ENCODE assay signal across 33 cellular contexts in the genomic region with DNA sequence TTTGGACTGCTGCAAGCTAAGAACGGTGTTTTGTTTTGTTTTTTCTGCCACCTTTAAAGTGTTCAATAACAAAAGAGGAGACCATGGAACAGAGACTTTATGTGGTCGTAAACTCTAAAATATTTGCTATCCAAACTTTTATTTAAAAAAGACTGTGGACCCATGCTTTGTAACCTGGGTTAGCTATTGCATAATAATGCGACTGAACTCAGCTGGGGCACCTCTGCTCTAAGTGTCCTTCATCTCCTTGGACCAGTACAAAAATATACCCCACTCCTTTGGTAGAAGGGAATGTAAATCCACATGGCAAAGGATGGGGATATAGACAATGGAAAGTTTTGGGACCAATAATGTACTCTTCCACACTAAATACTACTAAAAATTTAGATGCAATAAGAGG.
DNase-seq lines count a peak whose midpoint lies in the region; ATAC-seq, FAIRE-seq and TF ChIP-seq lines count a peak whose summit lies in the region.
"Had no signal": no experiment of that assay in that cellular context is flagged by ENCODE, and none has a peak within 500 bp of the region (broad histone marks: within the 10 kb centered on the region; RNA-seq: fewer than 3 reads in every experiment).

No MANE protein-coding gene starts in this region.

- CTCF ChIA-PET in HepG2 (lab: Yijun Ruan, JAX; ENCODE audit: low intra/inter-chr PET ratio, low total read pairs) = no interaction called here
- CTCF ChIA-PET in IMR-90 (lab: Yijun Ruan, JAX) = no interaction called here
- CTCF ChIA-PET in H1 (lab: Charles Lee; ENCODE audit: partially characterized antibody) = interaction anchor here (0.9 to 2.0 kb wide), 5 partner anchors 40 to 335 kb away, joined by 3 to 7 read pairs (median 3); no protein-coding TSS in a partner anchor

- H2AK5ac ChIP-seq in IMR-90 (ENCODE audit: low read depth, low read length) (no peak overlapping the region), H1 (ENCODE audit: low read depth, low read length) (no peak overlapping the region)

- H3K23ac ChIP-seq in IMR-90 (ENCODE audit: low read depth, low read length) (no peak overlapping the region), H1 (ENCODE audit: insufficient read length) (no peak overlapping the region)

- in situ Hi-C loops in HepG2 (cut with HindIII; ENCODE audit: extremely low pct_ligation_motif_present, low pct_unique_long_range_greater_than_20kb) = no loop called here
- in situ Hi-C loops in IMR-90 (cut with MboI; ENCODE audit: low sequenced_read_pairs) = no loop called here

- H3K4me3 ChIP-seq in HepG2 (replicated peaks in 1 of 3; ENCODE audit: insufficient read depth in 1 of 3, low read depth in 2 of 3, low read length in 3 of 3) (no peak overlapping the region), right lobe of liver (no peak overlapping the region), IMR-90 (ENCODE audit: insufficient read depth, low read depth, low read length) (no peak overlapping the region), H1 (ENCODE audit: extremely low read depth in 1 of 4, insufficient read depth in 2 of 4, low read depth in 3 of 4, low read length in 4 of 4) (no peak overlapping the region)
- H3K4me3 ChIP-seq: A549; BLaER1; BLaER1 treated with 17β-estradiol and CSF1 and Interleukin-3, amounts not matched to agents 10 nM and 100 nM had no signal

- H3K4me2 ChIP-seq in HepG2 (ENCODE audit: low read depth, low read length) (no peak overlapping the region), IMR-90 (ENCODE audit: low read depth, low read length) (no peak overlapping the region), H1 (ENCODE audit: insufficient read depth in 1 of 2, low read depth in 2 of 2, low read length in 2 of 2) (no peak overlapping the region)
- H3K4me2 ChIP-seq: A549; BLaER1; BLaER1 treated with 17β-estradiol and CSF1 and Interleukin-3, amounts not matched to agents 10 nM and 100 nM had no signal

- ATAC-seq in HepG2 (no peak), right lobe of liver (no peak), IMR-90 (ENCODE audit: low read depth) (no peak)
- ATAC-seq: A549; CD8-positive, alpha-beta T cell had no signal

- H2BK120ac ChIP-seq in IMR-90 (ENCODE audit: low read depth, low read length) = no peak overlapping the region
- no peak overlapping the region for H2BK120ac ChIP-seq in H1 (replicated peaks; ENCODE audit: low read depth, low read length)

- no peaks in the 10 kb centered on the region for H3K23me2 ChIP-seq in H1 (ENCODE audit: low read depth, low read length)

- FAIRE-seq in HepG2 (lab: Jason Lieb, UNC) (no peak), H1 (lab: Jason Lieb, UNC) (no peak)
- FAIRE-seq: A204.1, A549, D721Med had no signal

- H3K9me3 ChIP-seq in HepG2 (ENCODE audit: low read length) (no peaks in the 10 kb centered on the region), right lobe of liver (no peaks in the 10 kb centered on the region), IMR-90 (ENCODE audit: control insufficient read depth, insufficient read depth, low read length) (no peaks in the 10 kb centered on the region), H1 (ENCODE audit: insufficient read depth in 2 of 2, low read depth in 1 of 2, low read length in 1 of 2) (peaks cover 4 to 8% of the 10 kb centered on the region in 2 experiments; a peak in 2 of 4 replicates)
- H3K9me3 ChIP-seq: A549, BE2C had no signal

- no peaks in the 10 kb centered on the region for H3K9me1 ChIP-seq in IMR-90 (ENCODE audit: insufficient read depth, low read length)

- POLR2A ChIA-PET in HepG2 (lab: Yijun Ruan, JAX) = no interaction called here
- POLR2A ChIA-PET in IMR-90 (lab: Charles Lee; ENCODE audit: unreplicated experiment) = no interaction called here
- POLR2A ChIA-PET in H1 (lab: Charles Lee; ENCODE audit: partially characterized antibody) = interaction anchor here (1.2 kb wide), 1 partner anchor 16 kb away, joined by 3 read pairs; no protein-coding TSS in a partner anchor

- TF ChIP-seq POLR2A in HepG2 (IDR thresholded peaks at IDR 0.05; ENCODE audit: insufficient read depth in 1 of 2, low read depth in 2 of 2, low read length in 2 of 2) = no peak
- no peak for TF ChIP-seq POLR2A in right lobe of liver (IDR thresholded peaks at IDR 0.05)
- TF ChIP-seq POLR2A in IMR-90 (IDR thresholded peaks at IDR 0.05; ENCODE audit: low read depth, low read length) = no peak
- TF ChIP-seq POLR2A in H1 (IDR thresholded peaks at IDR 0.05; ENCODE audit: control extremely low read depth in 1 of 2, low read depth in 2 of 2, low read length in 2 of 2) = no peak

- H3K9ac ChIP-seq in HepG2 (ENCODE audit: insufficient read depth, low read depth, low read length) (no peak overlapping the region), IMR-90 (ENCODE audit: low read depth, low read length) (no peak overlapping the region), H1 (replicated peaks in 1 of 4; ENCODE audit: extremely low read depth in 1 of 4, low read depth in 3 of 4, low read length in 3 of 4) (no peak overlapping the region)
- H3K9ac ChIP-seq: BLaER1; BLaER1 treated with 17β-estradiol and CSF1 and Interleukin-3, amounts not matched to agents 10 nM and 100 nM had no signal

- no peak overlapping the region for H2BK12ac ChIP-seq in H1 (ENCODE audit: low read depth, low read length)

- H4K8ac ChIP-seq in IMR-90 (ENCODE audit: low read depth in 2 of 2, low read length in 2 of 2) (no peak overlapping the region), H1 (ENCODE audit: extremely low read depth, insufficient read depth, low read length) (no peak overlapping the region)

- H2AK9ac ChIP-seq in IMR-90 (replicated peaks; ENCODE audit: low read depth, low read length, poor library complexity) = no peak overlapping the region

- no peaks in the 10 kb centered on the region for H3K27me3 ChIP-seq in HepG2 (ENCODE audit: control insufficient read depth in 1 of 2, insufficient read depth in 2 of 2, low read length in 2 of 2)
- H3K27me3 ChIP-seq in right lobe of liver = no peaks in the 10 kb centered on the region
- H3K27me3 ChIP-seq in IMR-90 (ENCODE audit: control insufficient read depth, insufficient read depth, low read length) = no peaks in the 10 kb centered on the region
- H3K27me3 ChIP-seq in H1 (replicated peaks in 1 of 4; ENCODE audit: control insufficient read depth in 3 of 4, extremely low read depth in 1 of 4, insufficient read depth in 3 of 4, low read length in 3 of 4) = no peaks in the 10 kb centered on the region; a peak in 1 of 7 replicates
- H3K27me3 ChIP-seq: BE2C; BLaER1; BLaER1 treated with 17β-estradiol and CSF1 and Interleukin-3, amounts not matched to agents 10 nM and 100 nM had no signal

- H3K56ac ChIP-seq in IMR-90 (ENCODE audit: extremely low read depth, insufficient read depth, low read length) (no peak overlapping the region), H1 (replicated peaks; ENCODE audit: insufficient read length, low read depth, low read length) (no peak overlapping the region)

- WGBS in HepG2 (ENCODE audit: low lambda C conversion rate) = 86% methylated on average over 3 of the region's 3 CpGs
- WGBS in right lobe of liver (ENCODE audit: insufficient coverage, low coverage, low lambda C conversion rate, missing lambda C conversion rate) = 54% methylated on average over 3 of the region's 3 CpGs
- no CpG with 5 or more reads among the region's 3 CpGs for WGBS in IMR-90 (ENCODE audit: extremely low coverage in 2 of 2, insufficient read length in 1 of 2), 2 experiments
- 84% methylated on average over 3 of the region's 3 CpGs; no CpG with 5 or more reads in 1 of the 2 experiments for WGBS in H1 (ENCODE audit: extremely low coverage in 1 of 2, insufficient coverage in 1 of 2, insufficient read length in 1 of 2, insufficient replicate concordance in 2 of 2, low coverage in 1 of 2, low lambda C conversion rate in 2 of 2, missing lambda C conversion rate in 1 of 2), 2 experiments

- no peak overlapping the region for H3K27ac ChIP-seq in HepG2 (ENCODE audit: extremely low read length, insufficient read depth, low read length)
- H3K27ac ChIP-seq in right lobe of liver = no peak overlapping the region
- no peak overlapping the region for H3K27ac ChIP-seq in IMR-90 (ENCODE audit: insufficient read depth, low read length)
- no peak overlapping the region for H3K27ac ChIP-seq in H1 (ENCODE audit: low read depth, low read length)
- H3K27ac ChIP-seq: 22Rv1; A549; BLaER1; BLaER1 treated with 17β-estradiol and CSF1 and Interleukin-3, amounts not matched to agents 10 nM and 100 nM; C4-2B had no signal

- TF ChIP-seq EP300 in HepG2 (IDR thresholded peaks at IDR 0.05; ENCODE audit: low read depth in 2 of 2, low read length in 2 of 2) = no peak
- no peak for TF ChIP-seq EP300 in HepG2 (CRISPR knock-in tag; IDR thresholded peaks at IDR 0.05; ENCODE audit: borderline replicate concordance)
- no peak for TF ChIP-seq EP300 in H1 (IDR thresholded peaks at IDR 0.05; ENCODE audit: borderline replicate concordance in 1 of 2, low read depth in 2 of 2, low read length in 2 of 2)

- H3K79me1 ChIP-seq in IMR-90 (ENCODE audit: low read depth in 1 of 2, low read length in 2 of 2) = no peaks in the 10 kb centered on the region
- H3K79me1 ChIP-seq in H1 (ENCODE audit: low read depth, low read length) = no peaks in the 10 kb centered on the region

- no peak overlapping the region for H2BK20ac ChIP-seq in IMR-90 (ENCODE audit: low read depth, low read length)
- no peak overlapping the region for H2BK20ac ChIP-seq in H1 (ENCODE audit: low read length)

- H3K18ac ChIP-seq in IMR-90 (ENCODE audit: low read depth, low read length) = no peak overlapping the region
- no peak overlapping the region for H3K18ac ChIP-seq in H1 (ENCODE audit: extremely low read depth, low read length)

- intact Hi-C loops in HepG2 (cut with micrococcal nuclease; ENCODE audit: unreplicated experiment) (no loop called here), right lobe of liver (cut with DNase I) (no loop called here), IMR-90 (cut with micrococcal nuclease) (no loop called here)

- H3K4ac ChIP-seq in IMR-90 (ENCODE audit: low read depth, low read length) = no peak overlapping the region
- H3K4ac ChIP-seq in H1 (replicated peaks; ENCODE audit: insufficient read length, low read depth, low read length) = no peak overlapping the region

- H2AFZ ChIP-seq in HepG2 (ENCODE audit: low read length) (no peak overlapping the region), IMR-90 (replicated peaks; ENCODE audit: low read length, poor library complexity) (no peak overlapping the region), H1 (ENCODE audit: low read length) (no peak overlapping the region)

- dilution Hi-C loops in IMR-90 (cut with HindIII; ENCODE audit: low sequenced_read_pairs, unreplicated experiment) = no loop called here

- H3K14ac ChIP-seq in IMR-90 (replicated peaks; ENCODE audit: low read depth, low read length) (no peak overlapping the region), H1 (ENCODE audit: insufficient read length) (no peak overlapping the region)

- no peak overlapping the region for H2BK15ac ChIP-seq in IMR-90 (ENCODE audit: low read depth, low read length)
- H2BK15ac ChIP-seq in H1 (ENCODE audit: low read length) = no peak overlapping the region

- H3K79me2 ChIP-seq in HepG2 (ENCODE audit: insufficient read depth, low read length) = no peaks in the 10 kb centered on the region
- H3K79me2 ChIP-seq in H1 (ENCODE audit: control insufficient read depth in 1 of 2, insufficient read depth in 2 of 2, low read length in 2 of 2) = no peaks in the 10 kb centered on the region

- TF ChIP-seq CTCF in HepG2 (CRISPR knock-in tag; IDR thresholded peaks at IDR 0.05) = no peak
- TF ChIP-seq CTCF in right lobe of liver (IDR thresholded peaks at IDR 0.05) = no peak
- no peak for TF ChIP-seq CTCF in IMR-90 (conservative IDR thresholded peaks at IDR 0.05; ENCODE audit: low read depth, low read length)
- no peak for TF ChIP-seq CTCF in H1 (IDR thresholded peaks at IDR 0.05; ENCODE audit: control extremely low read depth in 1 of 3, insufficient read depth in 1 of 3, low read depth in 1 of 3, low read length in 3 of 3)

- H4K20me1 ChIP-seq in HepG2 (ENCODE audit: insufficient read depth, low read length) = no peaks in the 10 kb centered on the region
- no peaks in the 10 kb centered on the region for H4K20me1 ChIP-seq in IMR-90 (ENCODE audit: insufficient read depth, low read length)
- no peaks in the 10 kb centered on the region for H4K20me1 ChIP-seq in H1 (replicated peaks in 1 of 2; ENCODE audit: control insufficient read depth in 1 of 2, insufficient read depth in 2 of 2, low read length in 2 of 2)
- H4K20me1 ChIP-seq: BLaER1; BLaER1 treated with 17β-estradiol and CSF1 and Interleukin-3, amounts not matched to agents 10 nM and 100 nM had no signal

- no peak for DNase-seq in HepG2 (ENCODE audit: low spot score)
- no peak for DNase-seq in right lobe of liver
- no peak for DNase-seq in IMR-90
- DNase-seq in H1 (ENCODE audit: low read depth in 1 of 2, low spot score in 2 of 2) = no peak
- DNase-seq in effector CD8-positive, alpha-beta T cell (lab: John Stamatoyannopoulos, UW) = no peak
- DNase-seq in NCI-H1436 (lab: John Stamatoyannopoulos, UW) = no peak
- DNase-seq: 8988T; ACHN; AML-193; BE2C; C1 segment of cervical spinal cord; Caco-2; Calu3; CD4-positive, alpha-beta memory T cell; CD4-positive, alpha-beta T cell; CD4-positive, CD25-positive, alpha-beta regulatory T cell; CD8-positive, alpha-beta memory T cell; CD8-positive, alpha-beta T cell; COR-L47; DMS 273 treated with DMSO at 0.1 percent for 48 hours; DMS153; DMS53; DMS79; DMS79 treated with DMSO at 0.1 percent for 48 hours; DND-41; EL had no signal

- H2BK5ac ChIP-seq in IMR-90 (ENCODE audit: low read depth, low read length, poor library complexity, severe bottlenecking) (no peak overlapping the region), H1 (ENCODE audit: low read depth, low read length) (no peak overlapping the region)

- H4K91ac ChIP-seq in IMR-90 (ENCODE audit: insufficient read depth, low read depth, low read length) (no peak overlapping the region), H1 (replicated peaks; ENCODE audit: insufficient read length, low read length) (no peak overlapping the region)

- TF ChIP-seq RAD21 in HepG2 (CRISPR knock-in tag; IDR thresholded peaks at IDR 0.05) (no peak), IMR-90 (IDR thresholded peaks at IDR 0.05; ENCODE audit: low read length) (no peak), H1 (IDR thresholded peaks at IDR 0.05 in 1 of 2, conservative IDR thresholded peaks at IDR 0.05 in 1 of 2; ENCODE audit: low read depth in 2 of 2, low read length in 2 of 2) (no peak)

- H3K4me1 ChIP-seq in HepG2 (ENCODE audit: insufficient read depth, low read length) = no peaks in the 10 kb centered on the region
- H3K4me1 ChIP-seq in right lobe of liver = no peaks in the 10 kb centered on the region
- H3K4me1 ChIP-seq in IMR-90 (ENCODE audit: control insufficient read depth, insufficient read depth, low read length) = no peaks in the 10 kb centered on the region
- no peaks in the 10 kb centered on the region for H3K4me1 ChIP-seq in H1 (replicated peaks in 1 of 4; ENCODE audit: control insufficient read depth in 3 of 4, insufficient read depth in 4 of 4, low read length in 3 of 4)
- H3K4me1 ChIP-seq: A549; BE2C; BLaER1 treated with 17β-estradiol and CSF1 and Interleukin-3, amounts not matched to agents 10 nM and 100 nM; Caco-2 had no signal

- H4K5ac ChIP-seq in IMR-90 (ENCODE audit: low read depth, low read length) (no peak overlapping the region), H1 (ENCODE audit: insufficient read length, low read depth, low read length) (no peak overlapping the region)

- no peaks in the 10 kb centered on the region for H3K36me3 ChIP-seq in HepG2 (replicated peaks in 1 of 2; ENCODE audit: control insufficient read depth in 1 of 2, insufficient read depth in 2 of 2, low read length in 2 of 2)
- no peaks in the 10 kb centered on the region for H3K36me3 ChIP-seq in right lobe of liver
- H3K36me3 ChIP-seq in IMR-90 (ENCODE audit: control insufficient read depth, insufficient read depth, low read length) = no peaks in the 10 kb centered on the region
- no peaks in the 10 kb centered on the region for H3K36me3 ChIP-seq in H1 (ENCODE audit: control insufficient read depth in 2 of 4, insufficient read depth in 4 of 4, low read length in 3 of 4)
- H3K36me3 ChIP-seq: BE2C had no signal

- BruUV-seq in HepG2 (replicated peaks; lab: Mats Ljungman, UMichigan) (no TSS peak), IMR-90 (replicated peaks; lab: Mats Ljungman, UMichigan) (no TSS peak)

Comparison
In these comparisons a context has a peak if more than half of its experiments do, and no peak if none do; other contexts are left out.
1. Of the 41 proteins assayed by ChIP-seq in both HepG2 and H1: peak only in HepG2: none; only in H1: none; in both: CEBPB; in neither: 40.